12 cellular contexts compared by ENCODE assay signal in the genomic region with DNA sequence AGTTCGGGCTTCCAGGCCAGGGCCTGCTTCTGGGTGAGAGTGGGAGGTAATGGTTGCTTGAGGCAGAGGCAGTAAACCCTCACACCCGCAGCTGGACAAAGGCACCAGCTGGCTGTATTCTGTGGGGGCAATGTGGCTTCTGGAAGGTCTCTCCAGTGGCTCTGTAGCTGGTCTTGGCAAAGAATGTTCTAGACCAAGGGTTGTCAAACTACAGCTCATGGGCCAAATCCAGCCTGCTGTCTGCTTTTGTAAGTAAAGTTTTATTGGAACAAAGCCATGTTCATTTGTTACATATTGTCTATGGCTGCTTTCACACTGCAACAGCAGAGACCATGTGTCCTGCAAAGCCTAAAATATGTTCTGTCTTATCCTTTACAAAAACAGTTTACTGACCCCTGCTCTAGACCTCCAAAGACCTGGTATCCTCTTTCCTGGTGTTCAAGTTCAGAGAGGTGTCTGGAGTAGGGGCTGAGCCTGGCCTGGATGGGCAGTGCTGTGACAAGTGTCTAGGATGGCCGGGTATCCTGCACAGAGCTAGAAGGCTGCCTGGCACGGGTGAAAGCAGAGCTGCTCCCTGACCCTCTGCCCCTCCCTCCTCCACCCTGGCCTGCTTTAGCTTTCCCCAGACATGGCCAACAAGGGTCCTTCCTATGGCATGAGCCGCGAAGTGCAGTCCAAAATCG. TPM values are rescaled to one million over a fixed set of nuclear protein-coding genes. Genes with fewer than 3 reads are reported as not detected.
DNase-seq lines count a peak whose midpoint lies in the region; ATAC-seq and TF ChIP-seq lines count a peak whose summit lies in the region.
"Had no signal": no experiment of that assay in that cellular context is flagged by ENCODE, and none has a peak within 500 bp of the region (broad histone marks: within the 10 kb centered on the region; RNA-seq: fewer than 3 reads in every experiment).

No MANE protein-coding gene starts in this region.

- no peak overlapping the region for H3K4me3 Mint-ChIP-seq in T-helper 17 cell
- H3K4me3 Mint-ChIP-seq in CD8-positive, alpha-beta memory T cell, result no peak overlapping the region

- ATAC-seq in T-helper 17 cell, result no peak
- no peak for ATAC-seq in GM21529 (IDR thresholded peaks at IDR 0.05; ENCODE audit: unreplicated experiment)
- ATAC-seq in HG03095 (IDR thresholded peaks at IDR 0.05; ENCODE audit: unreplicated experiment), result no peak

- intact Hi-C loops in left ventricle myocardium inferior (cut with micrococcal nuclease), result no loop called here
- intact Hi-C loops in prostate gland (cut with DNase I), result no loop called here

- H3K4me1 Mint-ChIP-seq in T-helper 17 cell, result peaks cover 7% of the 10 kb centered on the region
- H3K4me1 Mint-ChIP-seq in CD8-positive, alpha-beta memory T cell, result peaks cover 0 to 10% (median 4%) of the 10 kb centered on the region in 3 donors

- no peak for DNase-seq in AG04450 (ENCODE audit: low read depth, low spot score)
- no peak for DNase-seq in T-helper 17 cell
- no peak for DNase-seq in left ventricle myocardium inferior
- DNase-seq in prostate gland (ENCODE audit: low spot score), result no peak
- no peak for DNase-seq in CD8-positive, alpha-beta memory T cell
- DNase-seq in activated naive CD4-positive, alpha-beta T cell treated with anti-CD3 and anti-CD28 coated beads, Interleukin-2, amount 50 U/mL, for 16 hours, result no peak
- DNase-seq: activated effector memory CD4-positive, alpha-beta T cell treated with anti-CD3 and anti-CD28 coated beads, Interleukin-2, amount 50 U/mL, for 16 hours; NCI-H1694 treated with DMSO at 0.1 percent for 48 hours; stimulated activated CD8-positive, alpha-beta memory T cell treated with anti-CD3 and anti-CD28 coated beads, Interleukin-4, amount 100 ng/mL, for 48 hours had no signal

- peaks cover 8% of the 10 kb centered on the region for H3K36me3 Mint-ChIP-seq in T-helper 17 cell (ENCODE audit: low read depth)
- H3K36me3 Mint-ChIP-seq in CD8-positive, alpha-beta memory T cell, result peaks cover 0 to 45% (median 2%) of the 10 kb centered on the region in 3 donors

- H3K4me1 ChIP-seq in left ventricle myocardium inferior, result peaks cover 63% of the 10 kb centered on the region
- H3K4me1 ChIP-seq in prostate gland (replicated peaks), result peaks cover 10% of the 10 kb centered on the region
- H3K4me1 ChIP-seq in CD8-positive, alpha-beta memory T cell (ENCODE audit: insufficient read depth, low read length), result no peaks in the 10 kb centered on the region

- POLR2A ChIA-PET in AG04450 (lab: Yijun Ruan, JAX), result interaction anchor here (1.0 to 1.8 kb wide), 4 partner anchors 21 to 59 kb away, joined by 4 to 5 read pairs (median 4); a partner anchor contains a TSS
- POLR2A ChIA-PET in CD8-positive, alpha-beta memory T cell (lab: Charles Lee), result no interaction called here

- no peaks in the 10 kb centered on the region for H3K9me3 Mint-ChIP-seq in CD8-positive, alpha-beta memory T cell

- H3K9me3 ChIP-seq in AG04450 (ENCODE audit: control insufficient read depth, insufficient read depth, low read length) (no peaks in the 10 kb centered on the region; the same call in 1 of the 2 replicates), T-helper 17 cell (ENCODE audit: control insufficient read depth, low read length, poor library complexity, severe bottlenecking) (no peaks in the 10 kb centered on the region), left ventricle myocardium inferior (replicated peaks) (no peaks in the 10 kb centered on the region), prostate gland (no peaks in the 10 kb centered on the region)
- H3K9me3 ChIP-seq in CD8-positive, alpha-beta memory T cell (ENCODE audit: low read length), result no peaks in the 10 kb centered on the region

- CTCF ChIA-PET in AG04450 (lab: Charles Lee), result interaction anchor here (0.8 to 3.4 kb wide), 2 partner anchors 23 to 24 kb away, joined by 3 to 9 read pairs; no protein-coding TSS in a partner anchor
- CTCF ChIA-PET in CD8-positive, alpha-beta memory T cell (lab: Charles Lee), result interaction anchor here (2.6 kb wide), 1 partner anchor 24 kb away, joined by 6 read pairs; no protein-coding TSS in a partner anchor

- no peak for TF ChIP-seq POLR2A in prostate gland (IDR thresholded peaks at IDR 0.05)

- no peak for TF ChIP-seq CTCF in AG04450 (IDR thresholded peaks at IDR 0.05; ENCODE audit: low read depth, low read length)
- TF ChIP-seq CTCF in left ventricle myocardium inferior (IDR thresholded peaks at IDR 0.05; ENCODE audit: borderline replicate concordance), result no peak
- no peak for TF ChIP-seq CTCF in prostate gland (IDR thresholded peaks at IDR 0.05)

- H3K27me3 Mint-ChIP-seq in T-helper 17 cell, result no peaks in the 10 kb centered on the region
- H3K27me3 Mint-ChIP-seq in CD8-positive, alpha-beta memory T cell, result no peaks in the 10 kb centered on the region

- H3K27me3 ChIP-seq in AG04450 (ENCODE audit: control insufficient read depth, insufficient read depth, low read length) (no peaks in the 10 kb centered on the region), left ventricle myocardium inferior (ENCODE audit: low read depth) (no peaks in the 10 kb centered on the region), prostate gland (replicated peaks; ENCODE audit: insufficient read depth) (no peaks in the 10 kb centered on the region)
- no peaks in the 10 kb centered on the region for H3K27me3 ChIP-seq in CD8-positive, alpha-beta memory T cell (ENCODE audit: insufficient read depth, low read length, poor library complexity, severe bottlenecking)

- H3K4me3 ChIP-seq in AG04450 (ENCODE audit: low read depth, low read length) (peak overlapping the region; percentile 88), left ventricle myocardium inferior (peak overlapping the region; percentile 58), prostate gland (peak overlapping the region; percentile 34 to 36)
- H3K4me3 ChIP-seq in CD8-positive, alpha-beta memory T cell (ENCODE audit: low read length), result no peak overlapping the region

- H3K27ac ChIP-seq in AG04450 (ENCODE audit: low read depth, low read length) (peak overlapping the region; percentile 96), left ventricle myocardium inferior (replicated peaks) (peak overlapping the region; percentile 78), prostate gland (peak overlapping the region; percentile 82 to 83)
- H3K27ac ChIP-seq in CD8-positive, alpha-beta memory T cell (ENCODE audit: low read depth, low read length), result no peak overlapping the region
- H3K27ac ChIP-seq: C4-2B had no signal

- H3K36me3 ChIP-seq in left ventricle myocardium inferior, result peaks cover 20% of the 10 kb centered on the region
- peaks cover 3 to 10% of the 10 kb centered on the region in 2 donors for H3K36me3 ChIP-seq in prostate gland
- H3K36me3 ChIP-seq in CD8-positive, alpha-beta memory T cell (ENCODE audit: insufficient read depth, low read length), result no peaks in the 10 kb centered on the region

- H3K27ac Mint-ChIP-seq in T-helper 17 cell, result peak overlapping the region; percentile 77
- H3K27ac Mint-ChIP-seq in CD8-positive, alpha-beta memory T cell, result peak overlapping the region in 4 of 8 donors; percentile 4 to 64 (median 30)

- WGBS in prostate gland, result 73% methylated on average over 7 of the region's 7 CpGs

RNA-seq across cellular contexts. Expression of a gene that starts 3.4 kb away (rescaled TPM):
- 3,100 and 3,444 TPM in 2 replicates for polyA plus RNA-seq in AG04450 (2011; rRNA removed)
- polyA minus RNA-seq in AG04450 (2011; rRNA and poly(A)+ RNA removed), result 838 and 956 TPM in 2 replicates
- total RNA-seq in T-helper 17 cell (1 to 10 TPM; 8.7 to 9.6 TPM), left ventricle myocardium inferior (113 TPM), prostate gland (1,000 to 10,000 TPM; 2,153 to 2,440 TPM)
- 1 to 10 TPM; 1.8 to 2.2 TPM for total RNA-seq in CD8-positive, alpha-beta memory T cell
- 0.35 TPM for polyA plus RNA-seq in CD8-positive, alpha-beta memory T cell

RNA-seq across cellular contexts. Expression of a gene that starts 24.0 kb away (rescaled TPM):
- 32.5 and 45.0 TPM in 2 replicates for polyA plus RNA-seq in AG04450 (2011; rRNA removed)
- 59.4 and 84.3 TPM in 2 replicates for polyA minus RNA-seq in AG04450 (2011; rRNA and poly(A)+ RNA removed)
- 100 to 1,000 TPM; 106 to 118 TPM for total RNA-seq in T-helper 17 cell
- 23.5 TPM for total RNA-seq in left ventricle myocardium inferior
- 100 to 1,000 TPM in 1 of 2 donors, 10 to 100 TPM in 1; 69.5 to 144 TPM for total RNA-seq in prostate gland
- 10 to 100 TPM; 13.8 to 14.9 TPM for total RNA-seq in CD8-positive, alpha-beta memory T cell
- 2.0 TPM for polyA plus RNA-seq in CD8-positive, alpha-beta memory T cell

RNA-seq across cellular contexts. Expression of a gene that starts 29.3 kb away (rescaled TPM):
- polyA plus RNA-seq in AG04450 (2011; rRNA removed), result 23.5 and 26.9 TPM in 2 replicates
- 35.1 and 40.0 TPM in 2 replicates for polyA minus RNA-seq in AG04450 (2011; rRNA and poly(A)+ RNA removed)
- 100 to 1,000 TPM; 312 to 355 TPM for total RNA-seq in T-helper 17 cell
- 24.0 TPM for total RNA-seq in left ventricle myocardium inferior
- total RNA-seq in prostate gland, result 10 to 100 TPM; 38.5 to 45.7 TPM
- 100 to 1,000 TPM in 1 of 2 experiments, 10 to 100 TPM in 1; 99.6 to 101 TPM for total RNA-seq in CD8-positive, alpha-beta memory T cell
- polyA plus RNA-seq in CD8-positive, alpha-beta memory T cell, result 81.7 TPM

RNA-seq across cellular contexts. Expression of a gene that starts 29.9 kb away (rescaled TPM):
- polyA plus RNA-seq in AG04450 (2011; rRNA removed), result 15.1 and 15.2 TPM in 2 replicates
- polyA minus RNA-seq in AG04450 (2011; rRNA and poly(A)+ RNA removed), result 42.4 and 52.5 TPM in 2 replicates
- total RNA-seq in T-helper 17 cell, result 10 to 100 TPM; 20.1 to 24.4 TPM
- total RNA-seq in left ventricle myocardium inferior, result 21.1 TPM
- 10 to 100 TPM in 1 of 2 donors, 1 to 10 TPM in 1; 9.4 to 24.8 TPM for total RNA-seq in prostate gland
- total RNA-seq in CD8-positive, alpha-beta memory T cell, result 10 to 100 TPM; 25.1 to 25.3 TPM
- 35.0 TPM for polyA plus RNA-seq in CD8-positive, alpha-beta memory T cell

RNA-seq across cellular contexts. Expression of a gene that starts 58.4 kb away (rescaled TPM):
- 46.1 and 48.8 TPM in 2 replicates for polyA plus RNA-seq in AG04450 (2011; rRNA removed)
- polyA minus RNA-seq in AG04450 (2011; rRNA and poly(A)+ RNA removed), result 171 and 207 TPM in 2 replicates
- total RNA-seq in T-helper 17 cell (10 to 100 TPM; 31.1 to 43.4 TPM), left ventricle myocardium inferior (51.5 TPM), prostate gland (100 to 1,000 TPM in 1 of 2 donors, 10 to 100 TPM in 1; 72.5 to 126 TPM)
- 10 to 100 TPM; 79.5 to 84.5 TPM for total RNA-seq in CD8-positive, alpha-beta memory T cell
- 15.9 TPM for polyA plus RNA-seq in CD8-positive, alpha-beta memory T cell

Comparison
In these comparisons a context has a peak if more than half of its experiments do, and no peak if none do; other contexts are left out.
1. RNA of a gene that starts 3.4 kb away (total RNA-seq): 2,153 to 2,440 TPM in prostate gland; 113 TPM in left ventricle myocardium inferior (single experiment), 8.7 to 9.6 TPM in T-helper 17 cell and 1.8 to 2.2 TPM in CD8-positive, alpha-beta memory T cell; every median in the first group is over 10 times any median in the second.